ENCODE assay signal across 8 cellular contexts in genomic region chr6:132768051-132768517, GRCh38. TPM values are rescaled to one million over a fixed set of nuclear protein-coding genes. Genes with fewer than 3 reads are reported as not detected.
DNase-seq lines count a peak whose midpoint lies in the region; ATAC-seq and TF ChIP-seq lines count a peak whose summit lies in the region.

No MANE protein-coding gene starts in this region.

- CTCF ChIA-PET in MCF 10A (lab: Yijun Ruan, JAX): interaction anchor here (0.8 to 10.5 kb wide), 7 partner anchors 8 to 100 kb away, joined by 3 to 103 read pairs (median 5); no protein-coding TSS in a partner anchor

- H3K27ac Mint-ChIP-seq in MCF 10A (ENCODE audit: low read depth, unreplicated experiment): no peak overlapping the region

- no peaks in the 10 kb centered on the region for H3K27me3 Mint-ChIP-seq in MCF 10A (ENCODE audit: insufficient read depth, unreplicated experiment)

- no TSS peak for BruUV-seq in MCF 10A (replicated peaks; lab: Mats Ljungman, UMichigan)

- H3K36me3 Mint-ChIP-seq in MCF 10A (ENCODE audit: insufficient read depth, unreplicated experiment): peaks cover 42% of the 10 kb centered on the region

- H3K4me3 Mint-ChIP-seq in MCF 10A (ENCODE audit: unreplicated experiment): no peak overlapping the region

- TF ChIP-seq CTCF in MCF 10A (IDR thresholded peaks at IDR 0.05; ENCODE audit: unreplicated experiment): peak; percentile 45

- H3K4me1 Mint-ChIP-seq in MCF 10A (ENCODE audit: insufficient read depth, unreplicated experiment): peaks cover 21% of the 10 kb centered on the region

- intact Hi-C loops in MCF 10A (cut with micrococcal nuclease): loop anchor here (1.0 kb wide), 3 partner anchors 53 to 238 kb away; no protein-coding TSS in a partner anchor

- POLR2A ChIA-PET in MCF 10A (lab: Yijun Ruan, JAX): no interaction called here

- ATAC-seq in GM19324 (IDR thresholded peaks at IDR 0.05; ENCODE audit: low FRiP score, unreplicated experiment) (peak; percentile 90), HG03097 (IDR thresholded peaks at IDR 0.05; ENCODE audit: low FRiP score, unreplicated experiment) (peak; percentile 76)

- DNase-seq in DMS53 (lab: John Stamatoyannopoulos, UW): peak; percentile 68
- peak; percentile 71 for DNase-seq in NOMO-1 treated with dmso at 0.1 percent for 144 hours (lab: John Stamatoyannopoulos, UW; ENCODE audit: unreplicated experiment)
- peak; percentile 67 for DNase-seq in MCF 10A (ENCODE audit: unreplicated experiment)
- DNase-seq in left kidney (ENCODE audit: low read depth, low spot score): peak; percentile 27
- no peak for DNase-seq in DMS114 treated with DMSO at 0.1 percent for 48 hours (lab: John Stamatoyannopoulos, UW; ENCODE audit: unreplicated experiment)
- DNase-seq in T-helper 9 cell: no peak

- H3K9me3 Mint-ChIP-seq in MCF 10A (ENCODE audit: unreplicated experiment): no peaks in the 10 kb centered on the region

RNA-seq across cellular contexts. Expression of gene VNN2, which starts 10.4 kb away (rescaled TPM):
- total RNA-seq in MCF 10A (2022): not detected in 2 replicates

RNA-seq across cellular contexts. Expression of gene SLC18B1, which starts 30.4 kb away (rescaled TPM):
- total RNA-seq in MCF 10A (2022): 19.5 and 21.0 TPM in 2 replicates

RNA-seq across cellular contexts. Expression of gene RPS12, which starts 46.3 kb away (rescaled TPM):
- total RNA-seq in MCF 10A (2022): 2,392 and 2,805 TPM in 2 replicates

RNA-seq across cellular contexts. Expression of gene VNN1, which starts 54.2 kb away (rescaled TPM):
- total RNA-seq in MCF 10A (2022): 3.5 and 5.4 TPM in 2 replicates

Comparison
In these comparisons a context has a peak if more than half of its experiments do, and no peak if none do; other contexts are left out.
1. DNase-seq: peak in DMS53 (single experiment), NOMO-1 treated with dmso at 0.1 percent for 144 hours (single experiment), MCF 10A (single experiment) and left kidney (single experiment); none in DMS114 treated with DMSO at 0.1 percent for 48 hours (single experiment) and T-helper 9 cell (single experiment).